ENCODE assay signal across 13 cellular contexts in genomic region chr2:54946220-54946568, GRCh38.
DNase-seq lines count a peak whose midpoint lies in the region; ATAC-seq, FAIRE-seq and TF ChIP-seq lines count a peak whose summit lies in the region.
"Had no signal": no experiment of that assay in that cellular context is flagged by ENCODE, and none has a peak within 500 bp of the region (broad histone marks: within the 10 kb centered on the region; RNA-seq: fewer than 3 reads in every experiment).

No MANE protein-coding gene starts in this region.

- DNase-seq in right atrium auricular region (ENCODE audit: low spot score) (no peak), Right ventricle myocardium superior (no peak), esophagus muscularis mucosa (ENCODE audit: extremely low spot score) (no peak), pancreas (no peak), vagina (ENCODE audit: extremely low spot score in 2 of 2) (no peak), SK-N-DZ (ENCODE audit: low spot score) (no peak), NCI-H748 (lab: John Stamatoyannopoulos, UW; ENCODE audit: unreplicated experiment) (no peak), RCC 7860 (ENCODE audit: low spot score) (no peak)
- DNase-seq: ACHN, SK-N-SH had no signal

- TF ChIP-seq POLR2A in esophagus muscularis mucosa (IDR thresholded peaks at IDR 0.05; ENCODE audit: low read depth) (no peak), vagina (IDR thresholded peaks at IDR 0.05) (no peak)

- FAIRE-seq in pancreas (lab: Jason Lieb, UNC) (no peak), RCC 7860 (lab: Jason Lieb, UNC) (no peak)

- H3K27me3 ChIP-seq in right atrium auricular region, result no peaks in the 10 kb centered on the region
- no peaks in the 10 kb centered on the region for H3K27me3 ChIP-seq in esophagus muscularis mucosa
- no peaks in the 10 kb centered on the region for H3K27me3 ChIP-seq in pancreas
- H3K27me3 ChIP-seq in vagina, result no peaks in the 10 kb centered on the region
- H3K27me3 ChIP-seq: MG63, right lobe of liver had no signal

- no peaks in the 10 kb centered on the region for H3K9me3 ChIP-seq in right atrium auricular region
- no peaks in the 10 kb centered on the region for H3K9me3 ChIP-seq in esophagus muscularis mucosa
- H3K9me3 ChIP-seq in pancreas, result no peaks in the 10 kb centered on the region
- H3K9me3 ChIP-seq in vagina, result no peaks in the 10 kb centered on the region
- H3K9me3 ChIP-seq: MG63, right lobe of liver, SK-N-SH had no signal

- peak overlapping the region; percentile 41 to 45 for H3K27ac ChIP-seq in right atrium auricular region
- peak overlapping the region in 3 of 4 donors; percentile 55 to 58 (median 55) for H3K27ac ChIP-seq in esophagus muscularis mucosa (replicated peaks in 1 of 4)
- no peak overlapping the region for H3K27ac ChIP-seq in pancreas
- H3K27ac ChIP-seq in vagina, result peak overlapping the region; percentile 84
- H3K27ac ChIP-seq: foreskin keratinocyte, right lobe of liver had no signal

- intact Hi-C loops in Right ventricle myocardium superior (cut with DNase I) (no loop called here), esophagus muscularis mucosa (cut with DNase I) (no loop called here), pancreas (cut with DNase I) (no loop called here), vagina (cut with DNase I) (no loop called here)

- WGBS in esophagus muscularis mucosa, result 72% methylated on average over 4 of the region's 4 CpGs
- 78 to 86% methylated on average over 4 of the region's 4 CpGs for WGBS in pancreas, 2 donors

- H3K36me3 ChIP-seq in right atrium auricular region (no peaks in the 10 kb centered on the region), esophagus muscularis mucosa (no peaks in the 10 kb centered on the region), pancreas (no peaks in the 10 kb centered on the region), vagina (no peaks in the 10 kb centered on the region)
- H3K36me3 ChIP-seq: MG63, right lobe of liver had no signal

- TF ChIP-seq CTCF in right atrium auricular region (IDR thresholded peaks at IDR 0.05) (no peak), esophagus muscularis mucosa (IDR thresholded peaks at IDR 0.05) (no peak), pancreas (IDR thresholded peaks at IDR 0.05) (no peak), vagina (IDR thresholded peaks at IDR 0.05) (no peak)

- no peak for TF ChIP-seq EP300 in esophagus muscularis mucosa (IDR thresholded peaks at IDR 0.05)

- ATAC-seq in Right ventricle myocardium superior (ENCODE audit: poor library complexity), result no peak
- ATAC-seq in pancreas, result peak in 3 of 4 donors; percentile 25 to 57 (median 27)

- H3K4me1 ChIP-seq in right atrium auricular region (peaks cover 0 to 9% of the 10 kb centered on the region in 2 donors), esophagus muscularis mucosa (peaks cover 0 to 12% (median 10%) of the 10 kb centered on the region in 4 donors), pancreas (no peaks in the 10 kb centered on the region), vagina (peaks cover 39% of the 10 kb centered on the region)

- no peak overlapping the region for H3K4me3 ChIP-seq in right atrium auricular region
- no peak overlapping the region for H3K4me3 ChIP-seq in esophagus muscularis mucosa
- no peak overlapping the region for H3K4me3 ChIP-seq in pancreas
- no peak overlapping the region for H3K4me3 ChIP-seq in vagina
- H3K4me3 ChIP-seq: MG63, right lobe of liver had no signal

Comparison
In these comparisons a context has a peak if more than half of its experiments do, and no peak if none do; other contexts are left out.
1. H3K27ac ChIP-seq: peak in right atrium auricular region (2 of 2), esophagus muscularis mucosa (3 of 4) and vagina (single experiment); none in pancreas (0 of 4).